In the genomic region with DNA sequence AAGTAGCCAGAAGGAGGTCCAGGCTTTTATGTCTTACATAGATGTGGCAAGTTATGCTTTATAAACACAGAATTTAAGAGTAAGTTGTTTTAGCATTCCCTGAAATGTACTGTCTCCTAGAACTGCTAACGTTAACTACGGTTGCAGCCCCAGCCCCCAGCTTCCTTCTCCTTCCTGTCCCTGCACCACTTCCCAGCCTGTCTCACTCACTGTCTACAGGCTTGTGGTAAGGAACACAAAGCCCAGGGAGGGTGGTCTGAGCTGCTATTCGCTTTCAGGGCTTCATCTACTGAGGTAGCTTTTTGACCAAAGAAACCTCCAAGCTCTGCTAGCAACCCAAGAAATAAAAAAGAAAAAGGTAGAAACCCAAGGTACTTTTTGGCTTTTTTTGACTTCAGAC, we compare ENCODE assay signal across 31 cellular contexts. TPM values are rescaled to one million over a fixed set of nuclear protein-coding genes. Genes with fewer than 3 reads are reported as not detected.
"Had no signal": no experiment of that assay in that cellular context is flagged by ENCODE, and none has a peak within 500 bp of the region (broad histone marks: within the 10 kb centered on the region; RNA-seq: fewer than 3 reads in every experiment).

No MANE protein-coding gene starts in this region.

- ATAC-seq: activated CD4-positive, alpha-beta T cell treated with anti-CD3 and anti-CD28 coated beads for 36 hours; activated CD4-positive, CD25-positive, alpha-beta regulatory T cell treated with anti-CD3 and anti-CD28 coated beads, Interleukin-2, amount 50 U/mL, for 24 hours; activated CD8-positive, alpha-beta T cell treated with anti-CD3 and anti-CD28 coated beads, Interleukin-2, amount 10 ng/mL, durations not matched to agents 7 days and 5 days; activated naive CD4-positive, alpha-beta T cell treated with anti-CD3 and anti-CD28 coated beads, Interleukin-2, amount 50 U/mL, for 72 hours had no signal

- DNase-seq: activated CD4-positive, alpha-beta T cell treated with anti-CD3 and anti-CD28 coated beads for 36 hours; activated CD4-positive, alpha-beta T cell treated with anti-CD3 and anti-CD28 coated beads, Interleukin-2, amount 10 ng/mL, durations not matched to agents 7 days and 5 days; activated CD4-positive, alpha-beta T cell treated with anti-CD3 and anti-CD28 coated beads, Interleukin-2, amount 50 U/mL, for 48 hours; activated CD8-positive, alpha-beta T cell treated with anti-CD3 and anti-CD28 coated beads, Interleukin-2, amount 10 ng/mL, durations not matched to agents 7 days and 5 days; activated gamma-delta T cell treated with Interleukin-2 at 50 U/mL for 16 hours; activated naive CD4-positive, alpha-beta T cell treated with anti-CD3 and anti-CD28 coated beads for 36 hours; activated T-cell treated with anti-CD3 and anti-CD28 coated beads, Interleukin-2, amount 50 U/mL, for 24 hours; anterior cingulate cortex; caudate nucleus; cerebellar nuclear complex; Karpas-422; MG63; NCI-H1092; NCI-H1436 treated with DMSO at 0.1 percent for 48 hours; NCI-H1694 treated with DMSO at 0.1 percent for 48 hours; NCI-H2029; NCI-H345; NCI-H526; NCI-H748 treated with DMSO at 0.1 percent for 48 hours; NK-92 treated with Interleukin-12 subunit alpha and Interleukin-12 subunit beta, amount 100 ng/mL, for 24 hours; Right ventricle myocardium superior; T1000 had no signal

- H3K4me1 Mint-ChIP-seq: activated CD4-positive, alpha-beta T cell treated with anti-CD3 and anti-CD28 coated beads for 36 hours; activated CD4-positive, alpha-beta T cell treated with anti-CD3 and anti-CD28 coated beads, Interleukin-2, amount 10 ng/mL, durations not matched to agents 7 days and 5 days; brain had no signal

- H3K27ac Mint-ChIP-seq: activated CD4-positive, alpha-beta T cell treated with anti-CD3 and anti-CD28 coated beads for 36 hours; activated CD4-positive, alpha-beta T cell treated with anti-CD3 and anti-CD28 coated beads, Interleukin-2, amount 10 ng/mL, durations not matched to agents 7 days and 5 days; activated CD8-positive, alpha-beta T cell treated with anti-CD3 and anti-CD28 coated beads, Interleukin-2, amount 10 ng/mL, durations not matched to agents 7 days and 5 days; activated naive CD4-positive, alpha-beta T cell treated with anti-CD3 and anti-CD28 coated beads for 36 hours; activated naive CD4-positive, alpha-beta T cell treated with anti-CD3 and anti-CD28 coated beads, Interleukin-2, amount 50 U/mL, for 72 hours; activated T-cell treated with anti-CD3 and anti-CD28 coated beads, Interleukin-2, amount 50 U/mL, for 24 hours; activated T-helper 1 cell treated with anti-CD3 and anti-CD28 coated beads, Interleukin-12 subunit alpha, Interleukin-12 subunit beta, Interleukin-2, Interleukin-4 antibody, amounts not matched to agents 30 ng/mL and 10 ng/mL and 1 ng/mL, durations not matched to agents 14 hours and 24 hours and 36 hours; brain had no signal

- H3K27me3 Mint-ChIP-seq: activated T-cell treated with anti-CD3 and anti-CD28 coated beads, Interleukin-2, amount 50 U/mL, for 24 hours; brain had no signal

- H3K4me3 Mint-ChIP-seq: activated CD4-positive, alpha-beta T cell treated with anti-CD3 and anti-CD28 coated beads for 36 hours; activated CD4-positive, alpha-beta T cell treated with anti-CD3 and anti-CD28 coated beads, Interleukin-2, amount 10 ng/mL, durations not matched to agents 7 days and 5 days; activated CD8-positive, alpha-beta T cell treated with anti-CD3 and anti-CD28 coated beads, Interleukin-2, amount 10 ng/mL, durations not matched to agents 7 days and 5 days; activated naive CD4-positive, alpha-beta T cell treated with anti-CD3 and anti-CD28 coated beads for 36 hours; activated T-cell treated with anti-CD3 and anti-CD28 coated beads, Interleukin-2, amount 50 U/mL, for 24 hours; activated T-helper 1 cell treated with anti-CD3 and anti-CD28 coated beads, Interleukin-12 subunit alpha, Interleukin-12 subunit beta, Interleukin-2, Interleukin-4 antibody, amounts not matched to agents 30 ng/mL and 10 ng/mL and 1 ng/mL, durations not matched to agents 14 hours and 24 hours and 36 hours; brain had no signal

- H3K9me3 Mint-ChIP-seq: activated CD4-positive, alpha-beta T cell treated with anti-CD3 and anti-CD28 coated beads, Interleukin-2, amount 10 ng/mL, durations not matched to agents 7 days and 5 days; activated naive CD4-positive, alpha-beta T cell treated with anti-CD3 and anti-CD28 coated beads for 36 hours; activated T-cell treated with anti-CD3 and anti-CD28 coated beads, Interleukin-2, amount 50 U/mL, for 24 hours; activated T-helper 1 cell treated with anti-CD3 and anti-CD28 coated beads, Interleukin-12 subunit alpha, Interleukin-12 subunit beta, Interleukin-2, Interleukin-4 antibody, amounts not matched to agents 30 ng/mL and 10 ng/mL and 1 ng/mL, durations not matched to agents 14 hours and 24 hours and 36 hours; brain had no signal

- H3K27ac ChIP-seq: PC-9 had no signal

- H3K27me3 ChIP-seq: MG63 had no signal

- H3K36me3 Mint-ChIP-seq: activated naive CD4-positive, alpha-beta T cell treated with anti-CD3 and anti-CD28 coated beads, Interleukin-2, amount 50 U/mL, for 72 hours; brain had no signal

RNA-seq across cellular contexts. Expression of a gene that starts 35.9 kb away (rescaled TPM):
- total RNA-seq: activated CD4-positive, alpha-beta T cell treated with anti-CD3 and anti-CD28 coated beads for 36 hours; activated CD4-positive, alpha-beta T cell treated with anti-CD3 and anti-CD28 coated beads, Interleukin-2, amount 10 ng/mL, durations not matched to agents 7 days and 5 days; activated CD8-positive, alpha-beta T cell treated with anti-CD3 and anti-CD28 coated beads, Interleukin-2, amount 10 ng/mL, durations not matched to agents 7 days and 5 days; activated naive CD4-positive, alpha-beta T cell treated with anti-CD3 and anti-CD28 coated beads for 36 hours; activated naive CD4-positive, alpha-beta T cell treated with anti-CD3 and anti-CD28 coated beads, Interleukin-2, amount 50 U/mL, for 72 hours; activated T-helper 1 cell treated with anti-CD3 and anti-CD28 coated beads, Interleukin-12 subunit alpha, Interleukin-12 subunit beta, Interleukin-2, Interleukin-4 antibody, amounts not matched to agents 30 ng/mL and 10 ng/mL and 1 ng/mL, durations not matched to agents 14 hours and 24 hours and 36 hours; bronchial epithelial cell; OCI-LY7; PC-9; T-helper 1 cell treated with Interleukin-12 subunit alpha and Interleukin-12 subunit beta and Interleukin-4 antibody, amounts not matched to agents 30 ng/mL and 1 ng/mL, for 36 hours; T-helper 2 cell treated with Interferon-gamma antibody and Interleukin-4, amounts not matched to agents 100 ng/mL and 5 ng/mL, for 36 hours had no signal
